8 cellular contexts compared by ENCODE assay signal in the genomic region with DNA sequence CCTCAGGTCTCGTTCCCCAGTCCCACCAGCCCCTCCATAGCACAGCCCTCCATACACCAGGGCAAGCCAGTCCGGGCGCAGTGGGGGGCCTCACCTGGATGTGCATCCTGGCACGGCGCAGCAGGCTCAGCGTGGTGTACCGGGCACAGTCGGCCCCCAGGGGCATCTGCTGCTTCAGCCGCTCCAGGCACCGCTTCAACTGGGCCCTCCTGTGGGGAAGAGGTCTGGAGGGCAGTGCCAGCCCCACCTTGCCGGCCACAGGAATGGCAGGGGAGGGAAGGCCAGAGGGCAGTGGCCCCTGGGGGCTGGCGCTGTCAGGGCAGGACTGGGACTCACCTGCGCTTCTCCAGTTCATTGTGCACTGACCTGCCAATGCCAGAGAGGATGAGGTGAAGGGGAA. TPM values are rescaled to one million over a fixed set of nuclear protein-coding genes. Genes with fewer than 3 reads are reported as not detected.
DNase-seq lines count a peak whose midpoint lies in the region; ATAC-seq and TF ChIP-seq lines count a peak whose summit lies in the region.

No MANE protein-coding gene starts in this region.

- DNase-seq in T-helper 1 cell (no peak), NCI-H69 (lab: John Stamatoyannopoulos, UW) (peak; percentile 78), endothelial cell (ENCODE audit: low spot score) (no peak), retinal pigment epithelial cell (ENCODE audit: low read depth) (no peak), NCI-H187 treated with DMSO at 0.1 percent for 48 hours (lab: John Stamatoyannopoulos, UW) (no peak)

- no peak for ATAC-seq in HG02610 (IDR thresholded peaks at IDR 0.05; ENCODE audit: unreplicated experiment)
- ATAC-seq in GM19324 (IDR thresholded peaks at IDR 0.05; ENCODE audit: low FRiP score, unreplicated experiment) = no peak

- TF ChIP-seq CTCF in endothelial cell (IDR thresholded peaks at IDR 0.05; ENCODE audit: unreplicated experiment) (no peak), retinal pigment epithelial cell (conservative IDR thresholded peaks at IDR 0.05; ENCODE audit: low read depth, low read length) (no peak)

- peak overlapping the region; percentile 68 for H3K4me3 ChIP-seq in retinal pigment epithelial cell (ENCODE audit: low read length)

- H3K27me3 Mint-ChIP-seq in T-helper 1 cell treated with Interleukin-12 subunit alpha and Interleukin-12 subunit beta and Interleukin-4 antibody, amounts not matched to agents 30 μg/mL and 1 μg/mL, for 36 hours (ENCODE audit: low read depth) = no peaks in the 10 kb centered on the region
- peaks cover 18% of the 10 kb centered on the region for H3K27me3 Mint-ChIP-seq in endothelial cell (ENCODE audit: unreplicated experiment)

- no peak overlapping the region for H3K27ac Mint-ChIP-seq in T-helper 1 cell treated with Interleukin-12 subunit alpha and Interleukin-12 subunit beta and Interleukin-4 antibody, amounts not matched to agents 30 μg/mL and 1 μg/mL, for 36 hours
- H3K27ac Mint-ChIP-seq in endothelial cell (ENCODE audit: unreplicated experiment) = no peak overlapping the region

- peak overlapping the region; percentile 90 for H3K4me3 Mint-ChIP-seq in T-helper 1 cell treated with Interleukin-12 subunit alpha and Interleukin-12 subunit beta and Interleukin-4 antibody, amounts not matched to agents 30 μg/mL and 1 μg/mL, for 36 hours
- H3K4me3 Mint-ChIP-seq in endothelial cell (ENCODE audit: unreplicated experiment) = peak overlapping the region; percentile 80

- no peaks in the 10 kb centered on the region for H3K9me3 Mint-ChIP-seq in T-helper 1 cell treated with Interleukin-12 subunit alpha and Interleukin-12 subunit beta and Interleukin-4 antibody, amounts not matched to agents 30 μg/mL and 1 μg/mL, for 36 hours
- H3K9me3 Mint-ChIP-seq in endothelial cell (ENCODE audit: unreplicated experiment) = no peaks in the 10 kb centered on the region

- peaks cover 25% of the 10 kb centered on the region for H3K36me3 Mint-ChIP-seq in T-helper 1 cell treated with Interleukin-12 subunit alpha and Interleukin-12 subunit beta and Interleukin-4 antibody, amounts not matched to agents 30 μg/mL and 1 μg/mL, for 36 hours (ENCODE audit: low read depth)
- peaks cover 20% of the 10 kb centered on the region for H3K36me3 Mint-ChIP-seq in endothelial cell (ENCODE audit: low read depth, unreplicated experiment)

- peaks cover 50% of the 10 kb centered on the region for H3K4me1 Mint-ChIP-seq in T-helper 1 cell treated with Interleukin-12 subunit alpha and Interleukin-12 subunit beta and Interleukin-4 antibody, amounts not matched to agents 30 μg/mL and 1 μg/mL, for 36 hours (ENCODE audit: low read depth)
- peaks cover 35% of the 10 kb centered on the region for H3K4me1 Mint-ChIP-seq in endothelial cell (ENCODE audit: unreplicated experiment)

RNA-seq across cellular contexts. Expression of gene MXD3, which starts 1.4 kb away (rescaled TPM):
- 6.4 TPM for total RNA-seq in endothelial cell (ENCODE audit: unreplicated experiment)

RNA-seq across cellular contexts. Expression of gene PRELID1, which starts 6.7 kb away (rescaled TPM):
- 198 TPM for total RNA-seq in endothelial cell (ENCODE audit: unreplicated experiment)

RNA-seq across cellular contexts. Expression of gene RAB24, which starts 6.8 kb away (rescaled TPM):
- 15.9 TPM for total RNA-seq in endothelial cell (ENCODE audit: unreplicated experiment)

RNA-seq across cellular contexts. Expression of gene LMAN2, which starts 41.1 kb away (rescaled TPM):
- 137 TPM for total RNA-seq in endothelial cell (ENCODE audit: unreplicated experiment)

RNA-seq across cellular contexts. Expression of gene RGS14, which starts 47.4 kb away (rescaled TPM):
- 21.8 TPM for total RNA-seq in endothelial cell (ENCODE audit: unreplicated experiment)
